Comparison of ENCODE assay signal across 24 cellular contexts in genomic region chr16:60929-61878, GRCh38. TPM values are rescaled to one million over a fixed set of nuclear protein-coding genes. Genes with fewer than 3 reads are reported as not detected.
DNase-seq lines count a peak whose midpoint lies in the region; ATAC-seq, FAIRE-seq and TF ChIP-seq lines count a peak whose summit lies in the region.
"Had no signal": no experiment of that assay in that cellular context is flagged by ENCODE, and none has a peak within 500 bp of the region (broad histone marks: within the 10 kb centered on the region; RNA-seq: fewer than 3 reads in every experiment).

No MANE protein-coding gene starts in this region.

- H3F3A ChIP-seq in GM23338 (replicated peaks; ENCODE audit: low read depth): no peaks in the 10 kb centered on the region

- 85 to 87% methylated on average over 87 to 89 of the region's 89 CpGs for WGBS in pancreas, 2 donors

- H4K20me1 ChIP-seq in GM23338 (replicated peaks; ENCODE audit: insufficient read depth): no peaks in the 10 kb centered on the region; the same call in 1 of the 2 replicates

- FAIRE-seq in pancreas (lab: Jason Lieb, UNC) (no peak), GM12891 (lab: Jason Lieb, UNC) (no peak), kidney (lab: Jason Lieb, UNC) (no peak)
- FAIRE-seq: G401.6, GM12878, GM18507, H54 had no signal

- no peak overlapping the region for H3K4me2 ChIP-seq in GM23338

- no peaks in the 10 kb centered on the region for H3K9me3 ChIP-seq in pancreas
- H3K9me3 ChIP-seq in kidney (ENCODE audit: control insufficient read depth in 1 of 2, low read length in 2 of 2): no peaks in the 10 kb centered on the region

- H3K79me2 ChIP-seq in GM23338 (replicated peaks; ENCODE audit: insufficient read depth): no peaks in the 10 kb centered on the region

- H3K4me3 ChIP-seq in GM23338 (no peak overlapping the region), dorsolateral prefrontal cortex (peak overlapping the region in 33 of 59 donors; percentile 7 to 47 (median 27)), pancreas (no peak overlapping the region), kidney (ENCODE audit: low read length in 2 of 2) (no peak overlapping the region)
- H3K4me3 ChIP-seq: GM12878, SK-N-MC had no signal

- H3K36me3 Mint-ChIP-seq in GM23338 (ENCODE audit: low read depth): peaks cover 45% of the 10 kb centered on the region
- H3K36me3 Mint-ChIP-seq: IgD-negative memory B cell had no signal

- no peaks in the 10 kb centered on the region for H3K27me3 ChIP-seq in GM23338 (ENCODE audit: insufficient read depth)
- no peaks in the 10 kb centered on the region for H3K27me3 ChIP-seq in dorsolateral prefrontal cortex
- H3K27me3 ChIP-seq in pancreas: no peaks in the 10 kb centered on the region

- no peak overlapping the region for H3K9ac ChIP-seq in kidney (ENCODE audit: low read length in 2 of 2)

- no peaks in the 10 kb centered on the region for H3K9me2 ChIP-seq in GM23338 (ENCODE audit: insufficient read depth)

- no peak overlapping the region for H3K27ac Mint-ChIP-seq in GM23338
- H3K27ac Mint-ChIP-seq: CD4-positive, alpha-beta memory T cell; IgD-negative memory B cell had no signal

- H2AFZ ChIP-seq in GM23338: no peak overlapping the region

- H3K27ac ChIP-seq in GM23338 (ENCODE audit: low read depth): no peak overlapping the region
- H3K27ac ChIP-seq in dorsolateral prefrontal cortex: peak overlapping the region in 1 of 59 donors; percentile 46
- H3K27ac ChIP-seq in pancreas: no peak overlapping the region
- H3K27ac ChIP-seq in kidney (ENCODE audit: low read depth in 2 of 2, low read length in 2 of 2): no peak overlapping the region
- H3K27ac ChIP-seq: 22Rv1, SK-N-MC had no signal

- intact Hi-C loops in dorsolateral prefrontal cortex (cut with DNase I): no loop called here
- intact Hi-C loops in pancreas (cut with DNase I): no loop called here
- intact Hi-C loops in kidney (cut with DNase I): no loop called here

- peaks cover 5% of the 10 kb centered on the region for H3K4me1 Mint-ChIP-seq in GM23338

- TF ChIP-seq CTCF in GM23338 (conservative IDR thresholded peaks at IDR 0.05; ENCODE audit: low read depth in 2 of 2) (no peak), dorsolateral prefrontal cortex (IDR thresholded peaks at IDR 0.05 in 54 of 56, conservative IDR thresholded peaks at IDR 0.05 in 2 of 56; ENCODE audit: low read depth in 1 of 56, partially characterized antibody in 56 of 56) (no peak), pancreas (IDR thresholded peaks at IDR 0.05) (no peak), kidney (IDR thresholded peaks at IDR 0.05; ENCODE audit: borderline replicate concordance, extremely low read depth, insufficient read depth) (no peak)

- ATAC-seq in GM23338 (peak; percentile 20), pancreas (no peak)
- ATAC-seq: GM12878, Panc1 had no signal

- no peaks in the 10 kb centered on the region for H3K9me3 Mint-ChIP-seq in GM23338
- H3K9me3 Mint-ChIP-seq: IgD-negative memory B cell had no signal

- no peaks in the 10 kb centered on the region; the same call in 1 of the 2 replicates for H3K4me1 ChIP-seq in GM23338 (ENCODE audit: insufficient read depth)
- H3K4me1 ChIP-seq in pancreas: no peaks in the 10 kb centered on the region
- peaks cover 0 to 2% of the 10 kb centered on the region in 2 donors for H3K4me1 ChIP-seq in kidney (ENCODE audit: control insufficient read depth in 1 of 2, insufficient read depth in 1 of 2, low read depth in 1 of 2, low read length in 2 of 2)

- H3K27me3 Mint-ChIP-seq in GM23338 (ENCODE audit: insufficient read depth, low read depth, poor library complexity): peaks cover 9% of the 10 kb centered on the region

- H3K4me3 Mint-ChIP-seq in GM23338: no peak overlapping the region; the same call in 2 of the 3 replicates
- H3K4me3 Mint-ChIP-seq: CD4-positive, alpha-beta memory T cell; IgD-negative memory B cell had no signal

- H3K36me3 ChIP-seq in GM23338 (ENCODE audit: insufficient read depth) (0 out of 2 replicates have a peak, but pooled peaks cover 4% of the 10 kb centered on the region), pancreas (peaks cover 0 to 27% (median 3%) of the 10 kb centered on the region in 3 donors), kidney (ENCODE audit: control insufficient read depth in 1 of 2, insufficient read depth in 2 of 2, low read length in 2 of 2) (peaks cover 5 to 12% of the 10 kb centered on the region in 2 donors)

- DNase-seq in NCI-H2081 (lab: John Stamatoyannopoulos, UW): peak; percentile 24 to 55
- no peak for DNase-seq in NCI-H2081 treated with DMSO at 0.1 percent for 48 hours (lab: John Stamatoyannopoulos, UW)
- DNase-seq in GM23338 (ENCODE audit: low spot score): peak; percentile 32
- no peak for DNase-seq in dorsolateral prefrontal cortex
- DNase-seq in pancreas: peak in 4 of 6 donors; percentile 13 to 74 (median 42)
- DNase-seq in nucleus accumbens (lab: John Stamatoyannopoulos, UW): no peak
- DNase-seq in GM12891 (ENCODE audit: insufficient read length, low spot score): no peak
- no peak for DNase-seq in kidney
- DNase-seq: Calu3, DMS79 treated with DMSO at 0.1 percent for 48 hours, NCI-H1105 treated with DMSO at 0.1 percent for 48 hours, NCI-H1694 treated with DMSO at 0.1 percent for 48 hours, NCI-H446, NCI-H774, Right ventricle myocardium superior had no signal

- no peak for TF ChIP-seq POLR2A in GM12891 (IDR thresholded peaks at IDR 0.05; ENCODE audit: low read depth, low read length)

TF ChIP-seq in GM23338, 12 proteins besides CTCF, POLR2A, EP300 and RAD21:
- TF ChIP-seq CREB1 (CRISPR knock-in tag; IDR thresholded peaks at IDR 0.05; ENCODE audit: low read depth): no peak

TF ChIP-seq in GM12891, 5 proteins besides CTCF, POLR2A, EP300 and RAD21:
- TF ChIP-seq SPI1 (IDR thresholded peaks at IDR 0.05; ENCODE audit: low read depth, low read length) (no peak), PAX5 (IDR thresholded peaks at IDR 0.05; ENCODE audit: insufficient read depth, low read length, severe bottlenecking) (no peak), POU2F2 (IDR thresholded peaks at IDR 0.05; ENCODE audit: low read depth, low read length) (no peak), POLR2AphosphoS5 (IDR thresholded peaks at IDR 0.05; ENCODE audit: low read depth, low read length) (no peak), TAF1 (IDR thresholded peaks at IDR 0.05; ENCODE audit: low read depth, low read length) (no peak)
TF ChIP-seq in GM12891: peak in this region for 0.

RNA-seq across cellular contexts. Expression of gene SNRNP25, which starts 7.6 kb away (rescaled TPM):
- 31.2 and 34.4 TPM in 2 replicates for total RNA-seq in GM23338 (2014; rRNA removed; shearing (Covaris generic))
- polyA plus RNA-seq in GM23338 (2016; fragmentation: Nextera tagmentation; extraction: Ambion mirVana) (79.5 and 81.6 TPM in 2 replicates), pancreas (10 to 100 TPM; 17.1 to 17.3 TPM), kidney (ENCODE audit: insufficient read depth, low read depth, low replicate concordance) (60.3 TPM)
- total RNA-seq in dorsolateral prefrontal cortex (10 to 100 TPM; 25.7 to 84.8 (median 55.9) TPM), pancreas (1 to 10 TPM; 6.8 to 9.2 (median 7.8) TPM), kidney (14.7 TPM)
- 60.0 TPM for polyA plus RNA-seq in GM12891 (2012; ENCODE audit: low read depth, missing spikeins)

RNA-seq across cellular contexts. Expression of gene POLR3K, which starts 7.8 kb away (rescaled TPM):
- total RNA-seq in GM23338 (2014; rRNA removed; shearing (Covaris generic)): 11.7 and 17.8 TPM in 2 replicates
- 58.5 and 60.0 TPM in 2 replicates for polyA plus RNA-seq in GM23338 (2016; fragmentation: Nextera tagmentation; extraction: Ambion mirVana)
- total RNA-seq in dorsolateral prefrontal cortex: 10 to 100 TPM in 118 of 120 experiments, 1 to 10 TPM in 2; 8.3 to 24.2 (median 16.1) TPM
- 1 to 10 TPM; 2.8 to 4.7 (median 4.1) TPM for total RNA-seq in pancreas
- 1 to 10 TPM; 4.1 to 5.3 TPM for polyA plus RNA-seq in pancreas
- polyA plus RNA-seq in GM12891 (2012; ENCODE audit: low read depth, missing spikeins): 36.8 TPM
- 8.8 TPM for total RNA-seq in kidney
- 18.5 TPM for polyA plus RNA-seq in kidney (ENCODE audit: insufficient read depth, low read depth, low replicate concordance)

RNA-seq across cellular contexts. Expression of gene RHBDF1, which starts 11.2 kb away (rescaled TPM):
- total RNA-seq in GM23338 (2014; rRNA removed; shearing (Covaris generic)): 15.3 and 24.5 TPM in 2 replicates
- polyA plus RNA-seq in GM23338 (2016; fragmentation: Nextera tagmentation; extraction: Ambion mirVana) (22.1 and 22.6 TPM in 2 replicates), pancreas (10 to 100 TPM; 54.1 to 56.3 TPM), kidney (ENCODE audit: insufficient read depth, low read depth, low replicate concordance) (12.0 TPM)
- total RNA-seq in dorsolateral prefrontal cortex (10 to 100 TPM in 97 of 120 experiments, 1 to 10 TPM in 23; 4.6 to 37.2 (median 13.1) TPM), pancreas (10 to 100 TPM in 5 of 6 donors, 1 to 10 TPM in 1; 7.3 to 24.0 (median 11.2) TPM), kidney (33.1 TPM)
- 3.3 TPM for polyA plus RNA-seq in GM12891 (2012; ENCODE audit: low read depth, missing spikeins)
- total RNA-seq: CD4-positive, alpha-beta memory T cell had no signal
- polyA plus RNA-seq: CD4-positive, alpha-beta memory T cell; IgD-negative memory B cell had no signal

RNA-seq across cellular contexts. Expression of gene MPG, which starts 16.8 kb away (rescaled TPM):
- total RNA-seq in GM23338 (2014; rRNA removed; shearing (Covaris generic)): 57.8 and 91.1 TPM in 2 replicates
- polyA plus RNA-seq in GM23338 (2016; fragmentation: Nextera tagmentation; extraction: Ambion mirVana) (38.0 and 39.2 TPM in 2 replicates), pancreas (10 to 100 TPM; 48.4 to 62.5 TPM), kidney (ENCODE audit: insufficient read depth, low read depth, low replicate concordance) (54.3 TPM)
- total RNA-seq in dorsolateral prefrontal cortex (10 to 100 TPM; 20.2 to 47.6 (median 32.5) TPM), pancreas (10 to 100 TPM; 19.2 to 28.3 (median 24.4) TPM), kidney (40.8 TPM)
- polyA plus RNA-seq in GM12891 (2012; ENCODE audit: low read depth, missing spikeins): 59.5 TPM

Comparison
In these comparisons a context has a peak if more than half of its experiments do, and no peak if none do; other contexts are left out.
1. DNase-seq: peak in NCI-H2081 (2 of 2), GM23338 (single experiment) and pancreas (4 of 6); none in NCI-H2081 treated with DMSO at 0.1 percent for 48 hours (single experiment), dorsolateral prefrontal cortex (0 of 10), nucleus accumbens (0 of 56), GM12891 (single experiment) and kidney (single experiment).
2. H3K4me3 ChIP-seq: peak in dorsolateral prefrontal cortex (33 of 59); none in GM23338 (single experiment), pancreas (0 of 4) and kidney (0 of 2).